8 cellular contexts compared by ENCODE assay signal in the genomic region with DNA sequence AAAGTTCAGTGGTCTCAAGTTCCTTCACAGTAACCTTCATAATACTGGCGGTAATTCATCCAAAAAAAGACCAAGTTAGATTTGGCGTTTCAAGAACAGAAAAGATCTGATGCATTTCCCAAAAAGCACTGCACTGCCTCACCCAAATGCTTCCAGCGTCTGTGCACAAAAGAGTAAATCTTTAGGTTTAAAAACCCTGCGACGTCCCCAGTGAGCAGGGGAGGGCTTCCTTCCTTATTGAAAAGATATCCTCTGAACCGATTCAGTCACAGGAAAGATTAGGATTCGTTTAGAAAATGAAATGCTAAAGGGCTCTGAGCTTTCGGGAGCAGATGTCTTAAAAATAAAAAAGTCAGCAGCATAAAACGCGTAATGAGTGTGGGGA. TPM values are rescaled to one million over a fixed set of nuclear protein-coding genes. Genes with fewer than 3 reads are reported as not detected.
A peak's percentile ranks its signal among the peaks of the same experiment; 100 is the strongest.
DNase-seq lines count a peak whose midpoint lies in the region; ATAC-seq and TF ChIP-seq lines count a peak whose summit lies in the region.

No MANE protein-coding gene starts in this region.

- intact Hi-C loops in dendritic cell treated with granulocyte-macrophage colony-stimulating factor and Interleukin-4, amounts not matched to agents 40 ng/mL and 50 ng/mL, for 4 days (cut with micrococcal nuclease) = loop anchor here (2.0 kb wide), 2 partner anchors 25 to 417 kb away; no protein-coding TSS in a partner anchor
- intact Hi-C loops in natural killer cell (cut with micrococcal nuclease) (loop anchor here (2.0 to 5.0 kb wide), 4 partner anchors 101 to 290 kb away; partner anchors contain the start of genes GFOD1, NOL7 and SIRT5), sciatic nerve (cut with DNase I) (no loop called here)

- no peak for TF ChIP-seq CTCF in natural killer cell (IDR thresholded peaks at IDR 0.05)

- H3K36me3 Mint-ChIP-seq in dendritic cell treated with granulocyte-macrophage colony-stimulating factor and Interleukin-4, amounts not matched to agents 40 ng/mL and 50 ng/mL, for 4 days (ENCODE audit: low read depth) = peaks cover 26% of the 10 kb centered on the region
- peaks cover 6% of the 10 kb centered on the region for H3K36me3 Mint-ChIP-seq in natural killer cell

- peak; percentile 51 for DNase-seq in DMS 273 (lab: John Stamatoyannopoulos, UW; ENCODE audit: unreplicated experiment)
- no peak for DNase-seq in DMS 273 treated with DMSO at 0.1 percent for 48 hours (lab: John Stamatoyannopoulos, UW)
- peak; percentile 52 for DNase-seq in NCI-H748 treated with DMSO at 0.1 percent for 48 hours (lab: John Stamatoyannopoulos, UW)
- DNase-seq in natural killer cell = no peak
- DNase-seq in sciatic nerve (ENCODE audit: low spot score) = no peak
- no peak for DNase-seq in NCI-H2196 treated with DMSO at 0.1 percent for 48 hours (lab: John Stamatoyannopoulos, UW; ENCODE audit: unreplicated experiment)

- ATAC-seq in natural killer cell = peak in 1 of 3 donors; percentile 4
- ATAC-seq in sciatic nerve = no peak
- no peak for ATAC-seq in GM21423 (IDR thresholded peaks at IDR 0.05; ENCODE audit: unreplicated experiment)

- H3K27me3 Mint-ChIP-seq in dendritic cell treated with granulocyte-macrophage colony-stimulating factor and Interleukin-4, amounts not matched to agents 40 ng/mL and 50 ng/mL, for 4 days = no peaks in the 10 kb centered on the region
- H3K27me3 Mint-ChIP-seq in natural killer cell (ENCODE audit: low read depth in 2 of 2) = no peaks in the 10 kb centered on the region

- peak overlapping the region; percentile 88 for H3K4me3 Mint-ChIP-seq in dendritic cell treated with granulocyte-macrophage colony-stimulating factor and Interleukin-4, amounts not matched to agents 40 ng/mL and 50 ng/mL, for 4 days
- H3K4me3 Mint-ChIP-seq in natural killer cell = peak overlapping the region; percentile 92

- H3K4me1 Mint-ChIP-seq in dendritic cell treated with granulocyte-macrophage colony-stimulating factor and Interleukin-4, amounts not matched to agents 40 ng/mL and 50 ng/mL, for 4 days (ENCODE audit: low read depth) = peaks cover 9% of the 10 kb centered on the region
- H3K4me1 Mint-ChIP-seq in natural killer cell = peaks cover 14 to 20% of the 10 kb centered on the region in 2 donors

- H3K9me3 Mint-ChIP-seq in dendritic cell treated with granulocyte-macrophage colony-stimulating factor and Interleukin-4, amounts not matched to agents 40 ng/mL and 50 ng/mL, for 4 days = no peaks in the 10 kb centered on the region
- H3K9me3 Mint-ChIP-seq in natural killer cell = no peaks in the 10 kb centered on the region

- H3K27ac Mint-ChIP-seq in dendritic cell treated with granulocyte-macrophage colony-stimulating factor and Interleukin-4, amounts not matched to agents 40 ng/mL and 50 ng/mL, for 4 days = peak overlapping the region; percentile 89
- H3K27ac Mint-ChIP-seq in natural killer cell = peak overlapping the region; percentile 93 to 95

RNA-seq across cellular contexts. Expression of gene TBC1D7, which starts 0.7 kb away (rescaled TPM):
- total RNA-seq in natural killer cell (10 to 100 TPM; 20.1 to 29.7 (median 24.3) TPM), sciatic nerve (10.2 TPM)

Comparison
In these comparisons a context has a peak if more than half of its experiments do, and no peak if none do; other contexts are left out.
1. DNase-seq: peak in DMS 273 (single experiment) and NCI-H748 treated with DMSO at 0.1 percent for 48 hours (single experiment); none in DMS 273 treated with DMSO at 0.1 percent for 48 hours (single experiment), natural killer cell (single experiment), sciatic nerve (single experiment) and NCI-H2196 treated with DMSO at 0.1 percent for 48 hours (single experiment).